ENCODE assay signal across 8 cellular contexts in the genomic region with DNA sequence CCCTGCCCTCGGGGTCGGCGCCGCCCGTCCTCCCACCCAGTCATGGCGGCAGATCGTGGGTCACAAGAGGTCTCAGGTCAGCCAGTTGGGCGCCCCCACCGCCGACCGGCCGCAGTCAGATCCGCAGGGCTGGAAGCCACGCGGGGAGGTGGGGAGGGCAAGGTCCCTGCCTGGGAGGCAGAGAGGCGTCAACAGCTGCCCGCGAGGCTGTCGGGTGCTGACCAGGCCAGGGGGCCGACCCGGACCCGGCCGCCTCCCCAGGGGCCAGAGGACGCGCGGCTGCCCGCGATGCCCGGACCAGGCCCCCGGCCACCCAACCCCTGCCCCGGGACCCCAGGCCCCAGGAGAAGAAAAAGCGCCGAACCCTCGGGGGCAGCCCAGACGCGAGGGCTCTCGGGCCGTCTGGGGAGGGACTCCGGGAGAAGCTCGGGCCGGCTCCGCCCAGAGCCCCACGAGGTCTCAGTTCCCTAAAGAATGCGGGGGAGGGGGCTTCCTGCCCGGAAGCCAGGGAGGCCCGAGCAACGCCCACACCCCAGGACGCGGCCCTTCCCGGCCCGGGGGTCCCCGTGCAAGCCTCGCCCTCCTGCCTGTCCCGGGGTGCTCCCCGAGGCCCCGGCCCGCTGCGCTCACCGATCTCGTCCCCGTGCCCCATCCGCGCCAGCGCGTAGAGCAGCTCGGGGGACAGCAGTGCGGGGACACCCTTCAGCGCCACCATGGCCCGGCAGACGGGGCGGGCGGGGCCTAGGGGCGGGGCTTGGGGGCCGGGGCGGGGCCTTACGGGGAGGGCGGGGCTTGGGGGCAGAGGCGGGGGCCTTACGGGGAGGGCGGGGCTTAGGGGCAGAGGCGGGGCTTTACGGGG. TPM values are rescaled to one million over a fixed set of nuclear protein-coding genes. Genes with fewer than 3 reads are reported as not detected.
DNase-seq lines count a peak whose midpoint lies in the region; ATAC-seq and TF ChIP-seq lines count a peak whose summit lies in the region.

A gene with protein sequence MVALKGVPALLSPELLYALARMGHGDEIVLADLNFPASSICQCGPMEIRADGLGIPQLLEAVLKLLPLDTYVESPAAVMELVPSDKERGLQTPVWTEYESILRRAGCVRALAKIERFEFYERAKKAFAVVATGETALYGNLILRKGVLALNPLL (minus strand): TSS at position 727 of the 859 bp plus-strand sequence. CDS start 12 bp downstream, at position 715.

- intact Hi-C loops in activated naive CD4-positive, alpha-beta T cell treated with anti-CD3 and anti-CD28 coated beads for 36 hours (cut with micrococcal nuclease), result loop anchor here (1.0 kb wide), 5 partner anchors 16 to 95 kb away; partner anchors contain the start of genes ECHS1, MTG1 and PAOX
- intact Hi-C loops in left cardiac atrium (cut with DNase I), result no loop called here

- no peak for DNase-seq in AG04449 (ENCODE audit: low read depth, low spot score)
- peak; percentile 58 for DNase-seq in SK-MEL-5 (ENCODE audit: low read depth, low spot score)
- peak; percentile 75 for DNase-seq in activated naive CD4-positive, alpha-beta T cell treated with anti-CD3 and anti-CD28 coated beads for 36 hours
- peak; percentile 73 for DNase-seq in left cardiac atrium
- peak; percentile 30 for DNase-seq in renal cortical epithelial cell (ENCODE audit: low read depth)
- no peak for DNase-seq in NCI-H1048 (lab: John Stamatoyannopoulos, UW)

- H3K36me3 Mint-ChIP-seq in activated naive CD4-positive, alpha-beta T cell treated with anti-CD3 and anti-CD28 coated beads for 36 hours (ENCODE audit: low read depth), result peaks cover 4% of the 10 kb centered on the region

- peak within 1 kb of the TSS; percentile 77 for H3K4me3 Mint-ChIP-seq in activated naive CD4-positive, alpha-beta T cell treated with anti-CD3 and anti-CD28 coated beads for 36 hours

- CTCF ChIA-PET in AG04449 (lab: Yijun Ruan, JAX), result interaction anchor here (1.2 to 4.5 kb wide), 3 partner anchors 26 to 43 kb away, joined by 3 to 25 read pairs (median 4); no protein-coding TSS in a partner anchor
- CTCF ChIA-PET in activated naive CD4-positive, alpha-beta T cell treated with anti-CD3 and anti-CD28 coated beads for 36 hours (lab: Charles Lee), result no interaction called here

- in situ Hi-C loops in SK-MEL-5 (cut with HindIII; ENCODE audit: low pct_unique_long_range_greater_than_20kb, low sequenced_read_pairs), result no loop called here

- no peak within 1 kb of the TSS for H3K27ac Mint-ChIP-seq in activated naive CD4-positive, alpha-beta T cell treated with anti-CD3 and anti-CD28 coated beads for 36 hours

- POLR2A ChIA-PET in AG04449 (lab: Yijun Ruan, JAX), result no interaction called here

- peak; percentile 51 for ATAC-seq in GM18870 (IDR thresholded peaks at IDR 0.05; ENCODE audit: unreplicated experiment)
- peak; percentile 59 for ATAC-seq in HG03108 (IDR thresholded peaks at IDR 0.05; ENCODE audit: unreplicated experiment)
- ATAC-seq in left cardiac atrium, result peak; percentile 85 to 87

- H3K4me1 Mint-ChIP-seq in activated naive CD4-positive, alpha-beta T cell treated with anti-CD3 and anti-CD28 coated beads for 36 hours (ENCODE audit: low read depth), result peaks cover 3% of the 10 kb centered on the region

- H3K4me3 ChIP-seq in AG04449 (ENCODE audit: low read depth, low read length), result peak within 1 kb of the TSS; percentile 64

- H3K9me3 Mint-ChIP-seq in activated naive CD4-positive, alpha-beta T cell treated with anti-CD3 and anti-CD28 coated beads for 36 hours, result no peaks in the 10 kb centered on the region

- no peak for TF ChIP-seq CTCF in AG04449 (IDR thresholded peaks at IDR 0.05; ENCODE audit: insufficient read depth, low read length, missing control alignments)

- no peaks in the 10 kb centered on the region for H3K27me3 Mint-ChIP-seq in activated naive CD4-positive, alpha-beta T cell treated with anti-CD3 and anti-CD28 coated beads for 36 hours (ENCODE audit: low read depth)

RNA-seq across cellular contexts. Expression of the gene that starts here (rescaled TPM):
- total RNA-seq in SK-MEL-5 (2014; rRNA removed; shearing (Covaris generic)), result 22.1 and 30.2 TPM in 2 replicates
- polyA plus RNA-seq in SK-MEL-5 (2015; cell fraction: cytosol; rRNA removed), result 22.2 and 28.9 TPM in 2 replicates
- 14.1 and 28.3 TPM in 2 replicates for polyA plus RNA-seq in SK-MEL-5 (2015; cell fraction: nucleus; rRNA removed)
- total RNA-seq in activated naive CD4-positive, alpha-beta T cell treated with anti-CD3 and anti-CD28 coated beads for 36 hours, result 10 to 100 TPM; 29.9 to 34.9 TPM
- 10 to 100 TPM; 16.2 to 19.8 TPM for total RNA-seq in left cardiac atrium
- total RNA-seq in renal cortical epithelial cell, result 6.3 and 56.8 TPM in 2 replicates

Comparison
In these comparisons a context has a peak if more than half of its experiments do, and no peak if none do; other contexts are left out.
1. DNase-seq: peak in SK-MEL-5 (single experiment), activated naive CD4-positive, alpha-beta T cell treated with anti-CD3 and anti-CD28 coated beads for 36 hours (single experiment), left cardiac atrium (single experiment) and renal cortical epithelial cell (single experiment); none in AG04449 (single experiment) and NCI-H1048 (single experiment).
2. Peak in every context shown above with its lines, with median percentiles within 50 percentile points of each other: ATAC-seq.